20 cellular contexts compared by ENCODE assay signal in the genomic region with DNA sequence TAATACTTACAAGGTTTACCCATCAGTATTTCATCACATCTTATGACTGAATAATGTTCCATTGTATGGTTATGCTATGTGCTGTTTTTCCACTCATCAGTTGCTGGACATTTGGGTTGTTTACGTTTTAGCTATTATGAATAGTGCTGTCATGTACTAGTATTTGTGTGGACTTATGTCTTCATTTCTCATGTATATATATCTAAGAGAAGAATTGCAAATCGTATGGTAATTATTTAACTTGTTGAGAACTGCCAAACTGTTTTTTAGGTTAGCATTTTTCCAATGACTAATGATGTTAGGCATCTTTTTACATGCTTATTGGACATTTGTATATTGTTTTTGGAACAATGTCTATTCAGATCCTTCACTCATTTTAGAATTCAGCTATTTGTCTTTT.
DNase-seq lines count a peak whose midpoint lies in the region; ATAC-seq, FAIRE-seq and TF ChIP-seq lines count a peak whose summit lies in the region.
"Had no signal": no experiment of that assay in that cellular context is flagged by ENCODE, and none has a peak within 500 bp of the region (broad histone marks: within the 10 kb centered on the region; RNA-seq: fewer than 3 reads in every experiment).

No MANE protein-coding gene starts in this region.

- WGBS in heart left ventricle, 4 donors, result 77 to 91% (median 84%) methylated on average over 2 of the region's 2 CpGs

- DNase-seq in cardiac muscle cell (ENCODE audit: low read depth in 1 of 2, low spot score in 1 of 2), result no peak
- DNase-seq in heart left ventricle, result no peak
- peak; percentile 11 for DNase-seq in bronchial epithelial cell (ENCODE audit: low read depth)
- DNase-seq in fibroblast of pulmonary artery (ENCODE audit: low read depth), result peak; percentile 29
- no peak for DNase-seq in activated CD8-positive, alpha-beta memory T cell treated with anti-CD3 and anti-CD28 coated beads, Interleukin-2, amount 10 ng/mL, durations not matched to agents 7 days and 5 days
- DNase-seq in stimulated activated naive B cell treated with anti-CD40 and anti-IgM and Interleukin-4, amounts not matched to agents 10 μg/mL and 1 μg/mL and 100 μg/mL, for 72 hours, result no peak
- DNase-seq in activated gamma-delta T cell (lab: John Stamatoyannopoulos, UW), result no peak
- DNase-seq: 8988T, COR-L47, GF-D8, GOT3, Karpas-422, MM.1S, NCI-H1092 treated with DMSO at 0.1 percent for 48 hours, NCI-H146, NCI-H2081 treated with DMSO at 0.1 percent for 48 hours, SJCRH30 had no signal

- H3K4me3 ChIP-seq in cardiac muscle cell (no peak overlapping the region), heart left ventricle (no peak overlapping the region), bronchial epithelial cell (ENCODE audit: low read depth, low read length) (no peak overlapping the region), fibroblast of pulmonary artery (replicated peaks; ENCODE audit: low read depth, low read length) (no peak overlapping the region)
- H3K4me3 ChIP-seq: SJCRH30 had no signal

- TF ChIP-seq CTCF in cardiac muscle cell (IDR thresholded peaks at IDR 0.05; ENCODE audit: low read depth, low read length), result no peak
- TF ChIP-seq CTCF in heart left ventricle (IDR thresholded peaks at IDR 0.05), result no peak
- no peak for TF ChIP-seq CTCF in bronchial epithelial cell (IDR thresholded peaks at IDR 0.05; ENCODE audit: insufficient read depth, low read length, severe bottlenecking)
- no peak for TF ChIP-seq CTCF in fibroblast of pulmonary artery (IDR thresholded peaks at IDR 0.05; ENCODE audit: low read length, missing control alignments)

- no peaks in the 10 kb centered on the region for H3K4me1 Mint-ChIP-seq in activated CD8-positive, alpha-beta memory T cell treated with anti-CD3 and anti-CD28 coated beads, Interleukin-2, amount 10 ng/mL, durations not matched to agents 7 days and 5 days
- no peaks in the 10 kb centered on the region for H3K4me1 Mint-ChIP-seq in stimulated activated naive B cell treated with anti-CD40 and anti-IgM and Interleukin-4, amounts not matched to agents 10 μg/mL and 1 μg/mL and 100 μg/mL, for 72 hours
- H3K4me1 Mint-ChIP-seq: B cell had no signal

- no peaks in the 10 kb centered on the region for H3K9me3 Mint-ChIP-seq in activated CD8-positive, alpha-beta memory T cell treated with anti-CD3 and anti-CD28 coated beads, Interleukin-2, amount 10 ng/mL, durations not matched to agents 7 days and 5 days (ENCODE audit: low read depth)
- H3K9me3 Mint-ChIP-seq in stimulated activated naive B cell treated with anti-CD40 and anti-IgM and Interleukin-4, amounts not matched to agents 10 μg/mL and 1 μg/mL and 100 μg/mL, for 72 hours, result no peaks in the 10 kb centered on the region

- H3K4me3 Mint-ChIP-seq in activated CD8-positive, alpha-beta memory T cell treated with anti-CD3 and anti-CD28 coated beads, Interleukin-2, amount 10 ng/mL, durations not matched to agents 7 days and 5 days, result no peak overlapping the region
- no peak overlapping the region for H3K4me3 Mint-ChIP-seq in stimulated activated naive B cell treated with anti-CD40 and anti-IgM and Interleukin-4, amounts not matched to agents 10 μg/mL and 1 μg/mL and 100 μg/mL, for 72 hours
- H3K4me3 Mint-ChIP-seq: B cell had no signal

- H3K27ac Mint-ChIP-seq in activated CD8-positive, alpha-beta memory T cell treated with anti-CD3 and anti-CD28 coated beads, Interleukin-2, amount 10 ng/mL, durations not matched to agents 7 days and 5 days, result no peak overlapping the region
- no peak overlapping the region for H3K27ac Mint-ChIP-seq in stimulated activated naive B cell treated with anti-CD40 and anti-IgM and Interleukin-4, amounts not matched to agents 10 μg/mL and 1 μg/mL and 100 μg/mL, for 72 hours
- H3K27ac Mint-ChIP-seq: B cell had no signal

- H3K27ac ChIP-seq in cardiac muscle cell (peak overlapping the region; percentile 89), heart left ventricle (no peak overlapping the region)
- H3K27ac ChIP-seq: SJCRH30 had no signal

- H3K27me3 ChIP-seq in cardiac muscle cell (no peaks in the 10 kb centered on the region), heart left ventricle (no peaks in the 10 kb centered on the region), bronchial epithelial cell (ENCODE audit: control insufficient read depth, insufficient read depth, low read length) (no peaks in the 10 kb centered on the region)
- H3K27me3 ChIP-seq: SJCRH30 had no signal

- CTCF ChIA-PET in activated CD8-positive, alpha-beta memory T cell treated with anti-CD3 and anti-CD28 coated beads, Interleukin-2, amount 10 ng/mL, durations not matched to agents 7 days and 5 days (lab: Charles Lee), result no interaction called here

- H3K4me1 ChIP-seq in cardiac muscle cell (ENCODE audit: low read depth) (peaks cover 54% of the 10 kb centered on the region), heart left ventricle (peaks cover 0 to 20% (median 4%) of the 10 kb centered on the region in 12 donors)

- H3K36me3 Mint-ChIP-seq in activated CD8-positive, alpha-beta memory T cell treated with anti-CD3 and anti-CD28 coated beads, Interleukin-2, amount 10 ng/mL, durations not matched to agents 7 days and 5 days, result no peaks in the 10 kb centered on the region
- H3K36me3 Mint-ChIP-seq in stimulated activated naive B cell treated with anti-CD40 and anti-IgM and Interleukin-4, amounts not matched to agents 10 μg/mL and 1 μg/mL and 100 μg/mL, for 72 hours, result no peaks in the 10 kb centered on the region

- H3K9me3 ChIP-seq in cardiac muscle cell (ENCODE audit: low read depth) (no peaks in the 10 kb centered on the region), heart left ventricle (no peaks in the 10 kb centered on the region)
- H3K9me3 ChIP-seq: SJCRH30 had no signal

- H3K36me3 ChIP-seq in cardiac muscle cell (no peaks in the 10 kb centered on the region), heart left ventricle (no peaks in the 10 kb centered on the region), bronchial epithelial cell (ENCODE audit: control insufficient read depth, insufficient read depth, low read length) (no peaks in the 10 kb centered on the region)
- H3K36me3 ChIP-seq: SJCRH30 had no signal

- H3K27me3 Mint-ChIP-seq in activated CD8-positive, alpha-beta memory T cell treated with anti-CD3 and anti-CD28 coated beads, Interleukin-2, amount 10 ng/mL, durations not matched to agents 7 days and 5 days, result peaks cover 3% of the 10 kb centered on the region
- no peaks in the 10 kb centered on the region for H3K27me3 Mint-ChIP-seq in stimulated activated naive B cell treated with anti-CD40 and anti-IgM and Interleukin-4, amounts not matched to agents 10 μg/mL and 1 μg/mL and 100 μg/mL, for 72 hours
- H3K27me3 Mint-ChIP-seq: B cell had no signal

- ATAC-seq in heart left ventricle, result no peak
- no peak for ATAC-seq in activated CD8-positive, alpha-beta memory T cell treated with anti-CD3 and anti-CD28 coated beads, Interleukin-2, amount 10 ng/mL, durations not matched to agents 7 days and 5 days
- ATAC-seq in stimulated activated naive B cell treated with anti-CD40 and anti-IgM and Interleukin-4, amounts not matched to agents 10 μg/mL and 1 μg/mL and 100 μg/mL, for 72 hours (replicated peaks), result no peak
- ATAC-seq in GM21723 (IDR thresholded peaks at IDR 0.05; ENCODE audit: unreplicated experiment), result no peak
- ATAC-seq: Panc1 had no signal

- TF ChIP-seq POLR2A in heart left ventricle (IDR thresholded peaks at IDR 0.05), result no peak

- no peak for FAIRE-seq in bronchial epithelial cell (lab: Jason Lieb, UNC)

- intact Hi-C loops in heart left ventricle (cut with DNase I), result loop anchor here in 1 of 10 donors (10.0 kb wide), 1 partner anchor 100 kb away; no protein-coding TSS in a partner anchor

Comparison
In these comparisons a context has a peak if more than half of its experiments do, and no peak if none do; other contexts are left out.
1. DNase-seq: peak in bronchial epithelial cell (single experiment) and fibroblast of pulmonary artery (single experiment); none in cardiac muscle cell (0 of 2), heart left ventricle (0 of 5), activated CD8-positive, alpha-beta memory T cell treated with anti-CD3 and anti-CD28 coated beads, Interleukin-2, amount 10 ng/mL, durations not matched to agents 7 days and 5 days (single experiment), stimulated activated naive B cell treated with anti-CD40 and anti-IgM and Interleukin-4, amounts not matched to agents 10 μg/mL and 1 μg/mL and 100 μg/mL, for 72 hours (single experiment) and activated gamma-delta T cell (single experiment).